In the genomic region with DNA sequence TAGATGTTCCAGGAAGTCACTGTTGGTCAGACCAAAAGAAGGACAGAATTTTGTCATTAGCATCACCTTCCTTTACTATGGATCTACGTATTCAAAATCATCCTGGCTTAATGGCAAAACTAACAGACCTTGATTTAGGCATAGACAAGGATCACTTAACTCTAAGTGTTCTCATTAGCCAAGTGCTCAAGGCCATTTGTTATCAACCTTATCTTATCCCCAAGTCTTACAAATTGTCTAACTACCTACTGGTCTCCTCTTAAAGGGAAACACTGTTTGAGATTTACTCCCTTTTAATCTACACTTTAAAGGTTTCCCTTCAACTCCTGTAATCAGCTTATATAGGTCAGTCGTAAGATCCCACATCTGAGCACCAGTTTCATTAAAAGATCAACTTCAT, we compare ENCODE assay signal across 24 cellular contexts.
"Had no signal": no experiment of that assay in that cellular context is flagged by ENCODE, and none has a peak within 500 bp of the region (broad histone marks: within the 10 kb centered on the region; RNA-seq: fewer than 3 reads in every experiment).

No MANE protein-coding gene starts in this region.

- H3K36me3 Mint-ChIP-seq: activated CD8-positive, alpha-beta memory T cell treated with anti-CD3 and anti-CD28 coated beads, Interleukin-2, amount 10 ng/mL, durations not matched to agents 7 days and 5 days; activated naive CD8-positive, alpha-beta T cell; brain; T-cell had no signal

- ATAC-seq: activated CD8-positive, alpha-beta memory T cell treated with anti-CD3 and anti-CD28 coated beads, Interleukin-2, amount 10 ng/mL, durations not matched to agents 7 days and 5 days; activated T-cell treated with anti-CD3 and anti-CD28 coated beads, Interleukin-2, amount 50 U/mL, for 4 hours; K562; PC-3; T-cell had no signal

- H3K9me3 Mint-ChIP-seq: activated B cell treated with CpG ODN at 0.5 μM for 24 hours; activated CD4-positive, alpha-beta T cell treated with anti-CD3 and anti-CD28 coated beads, Interleukin-2, amount 10 ng/mL, durations not matched to agents 24 days and 14 days; activated T-cell treated with anti-CD3 and anti-CD28 coated beads, Interleukin-2, amount 50 U/mL, for 4 hours; brain had no signal

- DNase-seq: activated B cell treated with CpG ODN at 0.5 μM for 24 hours; activated CD4-positive, alpha-beta T cell treated with anti-CD3 and anti-CD28 coated beads for 1 hour; activated CD4-positive, alpha-beta T cell treated with anti-CD3 and anti-CD28 coated beads, Interleukin-2, amount 10 ng/mL, durations not matched to agents 24 days and 14 days; activated CD4-positive, alpha-beta T cell treated with anti-CD3 and anti-CD28 coated beads, Interleukin-2, amount 50 U/mL, for 48 hours; activated CD8-positive, alpha-beta memory T cell treated with anti-CD3 and anti-CD28 coated beads, Interleukin-2, amount 10 ng/mL, durations not matched to agents 7 days and 5 days; activated effector memory CD4-positive, alpha-beta T cell treated with anti-CD3 and anti-CD28 coated beads, Interleukin-2, amount 50 U/mL, for 16 hours; activated naive CD4-positive, alpha-beta T cell treated with Interleukin-2 at 50 U/mL for 16 hours; activated T-cell treated with anti-CD3 and anti-CD28 coated beads, Interleukin-2, amount 50 U/mL, for 4 hours; amygdala; cortex of kidney; Kasumi-1; NCI-H1694; NCI-H2029; NCI-H2107; NCI-H446; NCI-H774; PC-3; SHP77; T-cell; T-helper 2 cell; T1000 had no signal

- H3K27ac Mint-ChIP-seq: activated B cell treated with CpG ODN at 0.5 μM for 24 hours; activated CD4-positive, alpha-beta T cell treated with anti-CD3 and anti-CD28 coated beads, Interleukin-2, amount 10 ng/mL, durations not matched to agents 24 days and 14 days; activated CD8-positive, alpha-beta memory T cell treated with anti-CD3 and anti-CD28 coated beads, Interleukin-2, amount 10 ng/mL, durations not matched to agents 7 days and 5 days; activated naive CD8-positive, alpha-beta T cell; brain; T-cell had no signal

- H3K4me3 ChIP-seq: K562 had no signal
